In the genomic region with DNA sequence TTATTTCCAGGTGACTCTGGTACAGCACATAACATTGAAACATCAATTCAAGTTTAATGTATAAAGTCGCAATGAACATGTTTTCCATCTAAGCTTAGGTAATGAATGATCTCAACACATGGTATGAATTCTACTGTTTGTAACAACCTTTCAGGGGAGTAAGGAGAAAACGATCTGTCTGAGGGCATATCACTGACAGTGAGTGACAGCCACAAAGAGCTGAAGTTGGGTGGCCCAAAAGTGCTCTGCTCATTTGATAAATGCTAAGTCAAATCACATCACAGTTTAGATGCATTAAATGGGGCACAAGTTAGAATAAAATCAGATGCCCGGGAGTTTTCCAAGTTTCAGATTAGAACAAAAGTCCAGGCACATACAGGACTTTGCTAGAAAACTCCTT, we compare ENCODE assay signal across 8 cellular contexts. TPM values are rescaled to one million over a fixed set of nuclear protein-coding genes. Genes with fewer than 3 reads are reported as not detected.
DNase-seq lines count a peak whose midpoint lies in the region; ATAC-seq and TF ChIP-seq lines count a peak whose summit lies in the region.

No MANE protein-coding gene starts in this region.

- no peaks in the 10 kb centered on the region for H3K9me3 ChIP-seq in BE2C
- no peaks in the 10 kb centered on the region for H3K9me3 ChIP-seq in KOPT-K1 (ENCODE audit: insufficient read depth, low read length, poor library complexity, severe bottlenecking)
- no peaks in the 10 kb centered on the region for H3K9me3 ChIP-seq in muscle layer of duodenum (ENCODE audit: control insufficient read depth in 1 of 2, low read length in 2 of 2)

- in situ Hi-C loops in brain microvascular endothelial cell (cut with HindIII; ENCODE audit: low pct_ligation_motif_present, low sequenced_read_pairs), result no loop called here

- peak overlapping the region; percentile 98 for H3K27ac ChIP-seq in KOPT-K1 (ENCODE audit: low read depth, low read length, poor library complexity, severe bottlenecking)
- no peak overlapping the region for H3K27ac ChIP-seq in brain microvascular endothelial cell
- H3K27ac ChIP-seq in muscle layer of duodenum (ENCODE audit: low read length), result peak overlapping the region; percentile 61

- TF ChIP-seq CTCF in BE2C (IDR thresholded peaks at IDR 0.05; ENCODE audit: low read depth, low read length), result no peak
- no peak for TF ChIP-seq CTCF in brain microvascular endothelial cell (IDR thresholded peaks at IDR 0.05; ENCODE audit: low read depth, low read length, missing control alignments)

- ATAC-seq in HG03342 (IDR thresholded peaks at IDR 0.05; ENCODE audit: unreplicated experiment) (no peak), GM19328 (IDR thresholded peaks at IDR 0.05; ENCODE audit: unreplicated experiment) (no peak)

- peak overlapping the region; percentile 79 for H3K4me3 ChIP-seq in BE2C (ENCODE audit: low read depth, low read length)
- peak overlapping the region; percentile 84 for H3K4me3 ChIP-seq in brain microvascular endothelial cell (ENCODE audit: low read depth, low read length)
- H3K4me3 ChIP-seq in muscle layer of duodenum (ENCODE audit: low read depth in 1 of 2, low read length in 2 of 2), result peak overlapping the region; percentile 67 to 91

- H3K27me3 ChIP-seq in BE2C, result no peaks in the 10 kb centered on the region
- no peaks in the 10 kb centered on the region for H3K27me3 ChIP-seq in brain microvascular endothelial cell (replicated peaks)
- H3K27me3 ChIP-seq in muscle layer of duodenum (ENCODE audit: low read depth, low read length), result no peaks in the 10 kb centered on the region

- DNase-seq in BE2C (no peak), brain microvascular endothelial cell (no peak), A172 (ENCODE audit: low spot score) (no peak)
- DNase-seq in stimulated activated CD4-positive, alpha-beta T cell treated with anti-CD3 and anti-CD28 coated beads, Interleukin-4, amount 100 ng/mL, for 4 hours, result no peak

- no peaks in the 10 kb centered on the region for H3K4me1 ChIP-seq in BE2C
- H3K4me1 ChIP-seq in muscle layer of duodenum (ENCODE audit: control insufficient read depth in 1 of 2, insufficient read depth in 2 of 2, low read length in 2 of 2), result peaks cover 0 to 10% of the 10 kb centered on the region in 2 donors

- no peaks in the 10 kb centered on the region for H3K36me3 ChIP-seq in BE2C
- H3K36me3 ChIP-seq in KOPT-K1 (ENCODE audit: insufficient read depth, low read length), result no peaks in the 10 kb centered on the region
- H3K36me3 ChIP-seq in brain microvascular endothelial cell (replicated peaks), result no peaks in the 10 kb centered on the region
- H3K36me3 ChIP-seq in muscle layer of duodenum (ENCODE audit: control insufficient read depth in 1 of 2, insufficient read depth in 2 of 2, low read length in 2 of 2), result no peaks in the 10 kb centered on the region

RNA-seq across cellular contexts. Expression of gene FANCC, which starts 1.2 kb away (rescaled TPM):
- polyA plus RNA-seq in BE2C (2012; ENCODE audit: insufficient read depth, insufficient read length, low read depth), result 10.3 TPM
- 13.4 and 18.2 TPM in 2 replicates for total RNA-seq in A172 (2014; rRNA removed; shearing (Covaris generic))
